1 cellular context compared by ENCODE assay signal in the genomic region with DNA sequence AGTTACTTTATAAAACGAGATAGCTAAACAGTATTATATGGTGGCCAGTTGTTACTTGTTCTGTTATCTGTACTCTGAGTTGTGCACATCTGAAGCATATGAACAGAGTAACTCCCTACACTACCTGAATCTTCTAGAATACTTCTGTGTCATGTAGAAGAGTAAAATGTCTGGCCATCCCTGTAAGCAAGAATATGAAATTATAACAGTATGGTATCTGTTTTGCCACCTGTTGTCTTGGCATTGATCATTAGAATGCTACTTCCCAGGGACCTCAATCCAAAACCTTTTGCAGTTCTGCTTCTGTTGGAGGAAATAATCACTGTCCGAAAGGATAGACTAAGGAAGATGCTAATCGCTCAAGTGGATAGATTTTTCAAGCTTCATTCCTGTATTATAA.
TF ChIP-seq lines count a peak whose summit lies in the region.

No MANE protein-coding gene starts in this region.

TF ChIP-seq in WTC11, 78 proteins besides CTCF, POLR2A, EP300 and RAD21 (continued from another document):
- TF ChIP-seq, protein P1, sequence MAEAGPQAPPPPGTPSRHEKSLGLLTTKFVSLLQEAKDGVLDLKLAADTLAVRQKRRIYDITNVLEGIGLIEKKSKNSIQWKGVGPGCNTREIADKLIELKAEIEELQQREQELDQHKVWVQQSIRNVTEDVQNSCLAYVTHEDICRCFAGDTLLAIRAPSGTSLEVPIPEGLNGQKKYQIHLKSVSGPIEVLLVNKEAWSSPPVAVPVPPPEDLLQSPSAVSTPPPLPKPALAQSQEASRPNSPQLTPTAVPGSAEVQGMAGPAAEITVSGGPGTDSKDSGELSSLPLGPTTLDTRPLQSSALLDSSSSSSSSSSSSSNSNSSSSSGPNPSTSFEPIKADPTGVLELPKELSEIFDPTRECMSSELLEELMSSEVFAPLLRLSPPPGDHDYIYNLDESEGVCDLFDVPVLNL (CRISPR knock-in tag; IDR thresholded peaks at IDR 0.05; ENCODE audit: borderline replicate concordance, low read depth): no peak
- TF ChIP-seq ELF4 (CRISPR knock-in tag; IDR thresholded peaks at IDR 0.05; ENCODE audit: low read depth): no peak
- TF ChIP-seq GRHL2 (CRISPR knock-in tag; IDR thresholded peaks at IDR 0.05; ENCODE audit: insufficient replicate concordance, severe bottlenecking): no peak
- TF ChIP-seq NR3C1 (CRISPR knock-in tag; conservative IDR thresholded peaks at IDR 0.05; ENCODE audit: low read depth): no peak
